7 cellular contexts compared by ENCODE assay signal in genomic region chr1:193448682-193449461, GRCh38.
DNase-seq lines count a peak whose midpoint lies in the region; ATAC-seq and TF ChIP-seq lines count a peak whose summit lies in the region.

No MANE protein-coding gene starts in this region.

- H3K27me3 ChIP-seq in neuronal stem cell (ENCODE audit: control insufficient read depth in 3 of 3, insufficient read depth in 3 of 3, low read depth in 1 of 3, low read length in 3 of 3), result no peaks in the 10 kb centered on the region
- peaks cover 5% of the 10 kb centered on the region for H3K27me3 ChIP-seq in mammary epithelial cell (ENCODE audit: insufficient read depth, low read length)

- H3K79me2 ChIP-seq in mammary epithelial cell (ENCODE audit: insufficient read depth, low read length), result no peaks in the 10 kb centered on the region

- in situ Hi-C loops in mammary epithelial cell (cut with MboI; ENCODE audit: low sequenced_read_pairs in 2 of 2), result no loop called here

- CTCF ChIA-PET in mammary epithelial cell (lab: Charles Lee; ENCODE audit: low non-redundant PET), result no interaction called here

- H3K79me1 ChIP-seq in neuronal stem cell (ENCODE audit: low read depth, low read length), result no peaks in the 10 kb centered on the region

- DNase-seq in T-helper 2 cell treated with Interferon-gamma antibody and Interleukin-4, amounts not matched to agents 5 μg/mL and 100 μg/mL, for 36 hours (ENCODE audit: low spot score), result peak; percentile 8
- DNase-seq in neuronal stem cell (ENCODE audit: low spot score) (no peak), NCI-H345 treated with DMSO at 0.1 percent for 48 hours (lab: John Stamatoyannopoulos, UW; ENCODE audit: unreplicated experiment) (no peak), mammary epithelial cell (no peak), hypothalamus (lab: John Stamatoyannopoulos, UW) (no peak)

- H3K9ac ChIP-seq in neuronal stem cell (ENCODE audit: low read depth, low read length, poor library complexity), result no peak overlapping the region
- H3K9ac ChIP-seq in mammary epithelial cell (ENCODE audit: insufficient read depth, low read length), result no peak overlapping the region

- H3K27me3 Mint-ChIP-seq in T-helper 2 cell treated with Interferon-gamma antibody and Interleukin-4, amounts not matched to agents 5 μg/mL and 100 μg/mL, for 36 hours (ENCODE audit: low read depth), result no peaks in the 10 kb centered on the region

- H3K9me3 Mint-ChIP-seq in T-helper 2 cell treated with Interferon-gamma antibody and Interleukin-4, amounts not matched to agents 5 μg/mL and 100 μg/mL, for 36 hours, result peaks cover 16% of the 10 kb centered on the region

- H3K9me3 ChIP-seq in neuronal stem cell (replicated peaks in 1 of 2; ENCODE audit: control insufficient read depth in 2 of 2, insufficient read depth in 1 of 2, low read depth in 1 of 2, low read length in 2 of 2) (no peaks in the 10 kb centered on the region), mammary epithelial cell (replicated peaks; ENCODE audit: insufficient read depth, low read length) (no peaks in the 10 kb centered on the region)

- H3K27ac Mint-ChIP-seq in T-helper 2 cell treated with Interferon-gamma antibody and Interleukin-4, amounts not matched to agents 5 μg/mL and 100 μg/mL, for 36 hours, result peak overlapping the region; percentile 42

- H4K20me1 ChIP-seq in mammary epithelial cell (ENCODE audit: insufficient read depth, low read length), result no peaks in the 10 kb centered on the region

- H2BK120ac ChIP-seq in neuronal stem cell (ENCODE audit: low read depth, low read length), result no peak overlapping the region

- H3K4me1 Mint-ChIP-seq in T-helper 2 cell treated with Interferon-gamma antibody and Interleukin-4, amounts not matched to agents 5 μg/mL and 100 μg/mL, for 36 hours (ENCODE audit: low read depth), result peaks cover 18% of the 10 kb centered on the region

- H3K36me3 Mint-ChIP-seq in T-helper 2 cell treated with Interferon-gamma antibody and Interleukin-4, amounts not matched to agents 5 μg/mL and 100 μg/mL, for 36 hours (ENCODE audit: low read depth), result peaks cover 4% of the 10 kb centered on the region

- no peak overlapping the region for H3K14ac ChIP-seq in neuronal stem cell (ENCODE audit: low read length)

- H4K8ac ChIP-seq in neuronal stem cell (ENCODE audit: low read depth, low read length), result no peak overlapping the region

- no peak overlapping the region for H2AK5ac ChIP-seq in neuronal stem cell (ENCODE audit: low read depth, low read length)

- no peak for TF ChIP-seq CTCF in mammary epithelial cell (conservative IDR thresholded peaks at IDR 0.05 in 1 of 2, IDR thresholded peaks at IDR 0.05 in 1 of 2; ENCODE audit: extremely low read depth in 1 of 2, insufficient read depth in 1 of 2, low read depth in 1 of 2, low read length in 2 of 2)

- H2BK12ac ChIP-seq in neuronal stem cell (ENCODE audit: low read length), result no peak overlapping the region

- WGBS in neuronal stem cell (ENCODE audit: extremely low coverage in 2 of 2, insufficient read length in 2 of 2, insufficient replicate concordance in 1 of 2), 2 donors, result no CpG with 5 or more reads among the region's 5 CpGs
- 55% methylated on average over 5 of the region's 5 CpGs for WGBS in mammary epithelial cell (ENCODE audit: low coverage, missing lambda C conversion rate)

- H3K4me3 Mint-ChIP-seq in T-helper 2 cell treated with Interferon-gamma antibody and Interleukin-4, amounts not matched to agents 5 μg/mL and 100 μg/mL, for 36 hours, result no peak overlapping the region

- no peak overlapping the region for H3K4me3 ChIP-seq in neuronal stem cell (ENCODE audit: low read length in 2 of 2)
- no peak overlapping the region for H3K4me3 ChIP-seq in mammary epithelial cell (replicated peaks in 1 of 3; ENCODE audit: insufficient read depth in 1 of 3, low read depth in 2 of 3, low read length in 3 of 3)

- no peak overlapping the region for H3K23ac ChIP-seq in neuronal stem cell (ENCODE audit: low read depth, low read length, poor library complexity)

- H2AFZ ChIP-seq in neuronal stem cell (ENCODE audit: low read length), result peak overlapping the region; percentile 61
- H2AFZ ChIP-seq in mammary epithelial cell (ENCODE audit: low read depth, low read length), result no peak overlapping the region

- intact Hi-C loops in mammary epithelial cell (cut with micrococcal nuclease), result no loop called here

- H3K18ac ChIP-seq in neuronal stem cell (ENCODE audit: low read length), result no peak overlapping the region

- peaks cover 3 to 6% of the 10 kb centered on the region in 2 donors for H3K4me1 ChIP-seq in neuronal stem cell (ENCODE audit: control insufficient read depth in 2 of 2, insufficient read depth in 1 of 2, low read depth in 1 of 2, low read length in 2 of 2)
- no peaks in the 10 kb centered on the region for H3K4me1 ChIP-seq in mammary epithelial cell (ENCODE audit: insufficient read depth, low read length)

- no peak overlapping the region for H2BK5ac ChIP-seq in neuronal stem cell (ENCODE audit: low read length)

- BruUV-seq in mammary epithelial cell (replicated peaks; lab: Mats Ljungman, UMichigan), result no TSS peak

- H4K91ac ChIP-seq in neuronal stem cell (ENCODE audit: low read depth, low read length, poor library complexity), result no peak overlapping the region

- no peak overlapping the region for H2BK15ac ChIP-seq in neuronal stem cell (ENCODE audit: low read length)

- no peak overlapping the region for H3K4ac ChIP-seq in neuronal stem cell (ENCODE audit: low read length)

- H3K4me2 ChIP-seq in neuronal stem cell (ENCODE audit: insufficient read depth, low read length, poor library complexity, severe bottlenecking) (no peak overlapping the region), mammary epithelial cell (ENCODE audit: insufficient read depth, low read depth, low read length) (no peak overlapping the region)

- H3K36me3 ChIP-seq in neuronal stem cell (replicated peaks in 1 of 2; ENCODE audit: control insufficient read depth in 2 of 2, insufficient read depth in 2 of 2, low read length in 2 of 2) (no peaks in the 10 kb centered on the region), mammary epithelial cell (ENCODE audit: insufficient read depth, low read length) (no peaks in the 10 kb centered on the region)

- dilution Hi-C loops in mammary epithelial cell (cut with HindIII; ENCODE audit: low sequenced_read_pairs), result no loop called here

- ATAC-seq in GM19397 (IDR thresholded peaks at IDR 0.05; ENCODE audit: unreplicated experiment) (peak; percentile 92), HG02943 (IDR thresholded peaks at IDR 0.05; ENCODE audit: low read depth, unreplicated experiment) (peak; percentile 86)

- H3K27ac ChIP-seq in neuronal stem cell (replicated peaks; ENCODE audit: low read length) (no peak overlapping the region), mammary epithelial cell (ENCODE audit: insufficient read depth, low read depth, low read length) (no peak overlapping the region)
